ENCODE assay signal across 7 cellular contexts in genomic region chr17:81917565-81918332, GRCh38.
A peak's percentile ranks its signal among the peaks of the same experiment; 100 is the strongest.
DNase-seq lines count a peak whose midpoint lies in the region; ATAC-seq lines count a peak whose summit lies in the region.

Gene SIRT7, minus strand, starts transcription at chr17:81918176. Its CDS starts 45 bp downstream, at chr17:81918131.

- DNase-seq in NCI-H226 (peak; percentile 64), caudate nucleus (lab: John Stamatoyannopoulos, UW) (peak in 55 of 61 donors; percentile 25 to 90 (median 72)), islet precursor cell (peak; percentile 93)
- DNase-seq in activated CD4-positive, CD25-positive, alpha-beta regulatory T cell treated with anti-CD3 and anti-CD28 coated beads, Interleukin-2, amount 50 U/mL, for 16 hours (ENCODE audit: low read depth, low spot score) = peak; percentile 65
- DNase-seq in stimulated activated CD4-positive, alpha-beta T cell treated with anti-CD3 and anti-CD28 coated beads, Interleukin-12 subunit alpha, Interleukin-12 subunit beta, amount 100 ng/mL, for 48 hours (ENCODE audit: low read depth in 2 of 3, low spot score in 1 of 3) = peak; percentile 62 to 71 (median 69)

- ATAC-seq in GM18511 (IDR thresholded peaks at IDR 0.05; ENCODE audit: unreplicated experiment) (peak; percentile 77), HG03103 (IDR thresholded peaks at IDR 0.05; ENCODE audit: low read depth, unreplicated experiment) (peak; percentile 55)

- H3K27ac ChIP-seq in caudate nucleus (ENCODE audit: low read depth, low read length) = peak within 1 kb of the TSS; percentile 67

Comparison
In these comparisons a context has a peak if more than half of its experiments do, and no peak if none do; other contexts are left out.
1. Peak in every context shown above with its lines: DNase-seq, ATAC-seq and H3K27ac ChIP-seq.